In the genomic region with DNA sequence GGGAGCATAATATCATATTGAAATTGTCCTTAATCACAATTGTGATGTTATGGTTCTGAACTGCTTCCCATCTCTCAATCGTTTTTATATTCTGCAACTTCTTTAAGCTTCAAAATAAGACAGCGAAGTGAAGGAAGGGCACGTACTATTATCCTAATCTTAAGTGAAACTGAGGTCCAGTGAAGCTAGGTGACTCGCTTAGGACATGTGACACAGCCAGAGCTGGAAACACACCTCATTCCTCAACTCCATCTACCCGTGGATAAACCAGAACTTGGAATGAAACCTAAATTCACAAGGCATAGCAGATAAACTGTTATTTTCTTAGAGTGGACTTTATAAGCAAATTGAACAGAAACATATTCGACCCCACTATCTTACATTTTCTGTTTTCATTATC, we compare ENCODE assay signal across 23 cellular contexts.
DNase-seq lines count a peak whose midpoint lies in the region; ATAC-seq, FAIRE-seq and TF ChIP-seq lines count a peak whose summit lies in the region.
"Had no signal": no experiment of that assay in that cellular context is flagged by ENCODE, and none has a peak within 500 bp of the region (broad histone marks: within the 10 kb centered on the region; RNA-seq: fewer than 3 reads in every experiment).

No MANE protein-coding gene starts in this region.

- no peaks in the 10 kb centered on the region for H3K79me2 ChIP-seq in astrocyte (ENCODE audit: insufficient read depth, low read length)

- TF ChIP-seq POLR2A in heart left ventricle (IDR thresholded peaks at IDR 0.05) = no peak

- H3K9me3 ChIP-seq in astrocyte (ENCODE audit: insufficient read depth, low read depth, low read length) (no peaks in the 10 kb centered on the region), heart left ventricle (no peaks in the 10 kb centered on the region)
- H3K9me3 ChIP-seq: A549; BLaER1 treated with 17β-estradiol and CSF1 and Interleukin-3, amounts not matched to agents 10 nM and 100 nM; Caco-2 had no signal

- 67 to 78% (median 74%) methylated on average over 6 of the region's 6 CpGs for WGBS in heart left ventricle, 4 donors

- H3K9ac ChIP-seq in astrocyte (ENCODE audit: low read length) = no peak overlapping the region
- H3K9ac ChIP-seq: BLaER1 treated with 17β-estradiol and CSF1 and Interleukin-3, amounts not matched to agents 10 nM and 100 nM had no signal

- H3K4me1 ChIP-seq in astrocyte (ENCODE audit: insufficient read depth, low read length) (no peaks in the 10 kb centered on the region), heart left ventricle (peaks cover 0 to 3% (median 0%) of the 10 kb centered on the region in 12 donors)
- H3K4me1 ChIP-seq: A549, Caco-2 had no signal

- no peak for TF ChIP-seq CTCF in astrocyte (IDR thresholded peaks at IDR 0.05; ENCODE audit: insufficient read depth, low read depth, low read length)
- TF ChIP-seq CTCF in bronchial epithelial cell (IDR thresholded peaks at IDR 0.05; ENCODE audit: insufficient read depth, low read length, severe bottlenecking) = no peak
- no peak for TF ChIP-seq CTCF in heart left ventricle (IDR thresholded peaks at IDR 0.05)

- intact Hi-C loops in heart left ventricle (cut with DNase I) = no loop called here

- H3K27me3 Mint-ChIP-seq in astrocyte (ENCODE audit: low read depth, unreplicated experiment) = peaks cover 5% of the 10 kb centered on the region
- H3K27me3 Mint-ChIP-seq: CD4-positive, alpha-beta T cell had no signal

- no peak for FAIRE-seq in astrocyte (lab: Jason Lieb, UNC)
- FAIRE-seq in bronchial epithelial cell (lab: Jason Lieb, UNC) = peak; percentile 89
- FAIRE-seq: A549, D721Med, G401.6, GM12891 had no signal

- no peak overlapping the region for H3K27ac Mint-ChIP-seq in astrocyte (ENCODE audit: unreplicated experiment)
- H3K27ac Mint-ChIP-seq: B cell; CD4-positive, alpha-beta T cell; CD8-positive, alpha-beta T cell had no signal

- H3K27ac ChIP-seq in astrocyte (ENCODE audit: low read depth, low read length) (no peak overlapping the region), heart left ventricle (no peak overlapping the region)
- H3K27ac ChIP-seq: 22Rv1; A549; BLaER1 treated with 17β-estradiol and CSF1 and Interleukin-3, amounts not matched to agents 10 nM and 100 nM; C4-2B had no signal

- H4K20me1 ChIP-seq in astrocyte (ENCODE audit: insufficient read depth, low read length) = no peaks in the 10 kb centered on the region
- H4K20me1 ChIP-seq: BLaER1 treated with 17β-estradiol and CSF1 and Interleukin-3, amounts not matched to agents 10 nM and 100 nM had no signal

- H3K36me3 Mint-ChIP-seq in astrocyte (ENCODE audit: low read depth, unreplicated experiment) = no peaks in the 10 kb centered on the region
- H3K36me3 Mint-ChIP-seq: CD8-positive, alpha-beta T cell had no signal

- ATAC-seq in esophagus mucosa (peak; percentile 47), heart left ventricle (no peak), GM21619 (IDR thresholded peaks at IDR 0.05; ENCODE audit: unreplicated experiment) (no peak)
- ATAC-seq: A549; CD8-positive, alpha-beta T cell had no signal

- H3K4me1 Mint-ChIP-seq in astrocyte (ENCODE audit: low read depth, unreplicated experiment) = peaks cover 6% of the 10 kb centered on the region
- H3K4me1 Mint-ChIP-seq: B cell had no signal

- DNase-seq in astrocyte (ENCODE audit: low read depth) = peak; percentile 29
- no peak for DNase-seq in bronchial epithelial cell (ENCODE audit: low read depth)
- DNase-seq in renal cortical epithelial cell (ENCODE audit: low read depth) = peak; percentile 13
- no peak for DNase-seq in heart left ventricle
- DNase-seq in DMS153 treated with DMSO at 0.1 percent for 48 hours (lab: John Stamatoyannopoulos, UW; ENCODE audit: unreplicated experiment) = no peak
- DNase-seq in DMS153 (lab: John Stamatoyannopoulos, UW) = no peak
- DNase-seq: AML-193; Caco-2; Calu3; CD4-positive, alpha-beta T cell; CD8-positive, alpha-beta T cell; DMS79 treated with DMSO at 0.1 percent for 48 hours; GF-D8 had no signal

- H3K4me3 ChIP-seq in astrocyte (ENCODE audit: insufficient read depth, low read depth, low read length) = no peak overlapping the region
- H3K4me3 ChIP-seq in bronchial epithelial cell (ENCODE audit: low read depth, low read length) = no peak overlapping the region
- H3K4me3 ChIP-seq in heart left ventricle = no peak overlapping the region
- H3K4me3 ChIP-seq: A549; BLaER1 treated with 17β-estradiol and CSF1 and Interleukin-3, amounts not matched to agents 10 nM and 100 nM had no signal

- H3K27me3 ChIP-seq in astrocyte (ENCODE audit: insufficient read depth, low read length) = no peaks in the 10 kb centered on the region
- no peaks in the 10 kb centered on the region for H3K27me3 ChIP-seq in bronchial epithelial cell (ENCODE audit: control insufficient read depth, insufficient read depth, low read length)
- H3K27me3 ChIP-seq in heart left ventricle = no peaks in the 10 kb centered on the region
- H3K27me3 ChIP-seq: BLaER1 treated with 17β-estradiol and CSF1 and Interleukin-3, amounts not matched to agents 10 nM and 100 nM had no signal

- H3K4me3 Mint-ChIP-seq in astrocyte (ENCODE audit: unreplicated experiment) = no peak overlapping the region
- H3K4me3 Mint-ChIP-seq: B cell; CD4-positive, alpha-beta T cell; CD8-positive, alpha-beta T cell had no signal

- H3K36me3 ChIP-seq in astrocyte (ENCODE audit: insufficient read depth, low read length) = no peaks in the 10 kb centered on the region
- H3K36me3 ChIP-seq in bronchial epithelial cell (ENCODE audit: control insufficient read depth, insufficient read depth, low read length) = no peaks in the 10 kb centered on the region
- H3K36me3 ChIP-seq in heart left ventricle = no peaks in the 10 kb centered on the region
- H3K36me3 ChIP-seq: BLaER1 treated with 17β-estradiol and CSF1 and Interleukin-3, amounts not matched to agents 10 nM and 100 nM had no signal

- H3K9me3 Mint-ChIP-seq in astrocyte (ENCODE audit: unreplicated experiment) = no peaks in the 10 kb centered on the region
- H3K9me3 Mint-ChIP-seq: CD4-positive, alpha-beta T cell; CD8-positive, alpha-beta T cell had no signal

- no peak overlapping the region for H2AFZ ChIP-seq in astrocyte (ENCODE audit: low read depth, low read length)

- no peak overlapping the region for H3K4me2 ChIP-seq in astrocyte (ENCODE audit: low read length)
- H3K4me2 ChIP-seq: A549 had no signal

Comparison
In these comparisons a context has a peak if more than half of its experiments do, and no peak if none do; other contexts are left out.
1. DNase-seq: peak in astrocyte (single experiment) and renal cortical epithelial cell (single experiment); none in bronchial epithelial cell (single experiment), heart left ventricle (0 of 5), DMS153 treated with DMSO at 0.1 percent for 48 hours (single experiment) and DMS153 (single experiment).